ENCODE assay signal across 23 cellular contexts in the genomic region with DNA sequence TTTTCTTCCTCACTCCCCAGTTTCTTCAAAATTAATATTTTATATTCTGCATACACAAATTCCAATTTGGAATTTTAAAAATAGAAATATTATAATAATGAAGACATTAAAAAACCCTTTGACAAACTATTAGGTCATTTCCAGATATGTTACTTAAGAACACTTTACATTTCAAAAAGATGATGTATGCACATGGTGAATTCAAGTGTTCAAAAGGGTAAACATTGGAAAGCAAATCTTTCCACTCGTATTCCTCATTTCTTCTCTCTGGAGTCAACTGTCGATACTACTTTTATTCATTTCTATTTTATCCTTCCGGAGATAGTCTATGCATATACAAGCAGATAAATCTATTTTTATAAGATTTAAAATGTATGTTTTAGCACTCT. TPM values are rescaled to one million over a fixed set of nuclear protein-coding genes. Genes with fewer than 3 reads are reported as not detected.
DNase-seq lines count a peak whose midpoint lies in the region; ATAC-seq, FAIRE-seq and TF ChIP-seq lines count a peak whose summit lies in the region.
"Had no signal": no experiment of that assay in that cellular context is flagged by ENCODE, and none has a peak within 500 bp of the region (broad histone marks: within the 10 kb centered on the region; RNA-seq: fewer than 3 reads in every experiment).

No MANE protein-coding gene starts in this region.

- TF ChIP-seq CTCF in H9 (conservative IDR thresholded peaks at IDR 0.05), result no peak
- TF ChIP-seq CTCF in WTC11 (IDR thresholded peaks at IDR 0.05), result no peak

- H3K27ac ChIP-seq in H9 (ENCODE audit: insufficient read length, low read depth, low read length) (no peak overlapping the region), small intestine (ENCODE audit: low read depth in 1 of 2, low read length in 1 of 2) (no peak overlapping the region)
- H3K27ac ChIP-seq: PC-9, SJSA1 had no signal

- H3K27me3 Mint-ChIP-seq in H9 (ENCODE audit: low read depth) (no peaks in the 10 kb centered on the region), WTC11 (ENCODE audit: low read depth) (no peaks in the 10 kb centered on the region)
- H3K27me3 Mint-ChIP-seq: B cell, IgD-negative memory B cell had no signal

- H3K79me2 ChIP-seq in H9 (ENCODE audit: insufficient read depth, low read length), result no peaks in the 10 kb centered on the region

- H3K4ac ChIP-seq in H9 (ENCODE audit: low read depth, low read length), result no peak overlapping the region

- ATAC-seq in WTC11 (no peak), HG02571 (IDR thresholded peaks at IDR 0.05; ENCODE audit: unreplicated experiment) (no peak)

- H3K23ac ChIP-seq in H9 (ENCODE audit: insufficient read length, low read depth, low read length), result no peak overlapping the region

- H4K20me1 ChIP-seq in H9 (ENCODE audit: control insufficient read depth, insufficient read depth, insufficient read length), result no peaks in the 10 kb centered on the region

- H2BK5ac ChIP-seq in H9 (ENCODE audit: insufficient read length, low read length), result no peak overlapping the region

- no peak overlapping the region for H2AFZ ChIP-seq in H9 (ENCODE audit: low read length)
- H2AFZ ChIP-seq: PC-9 had no signal

- CTCF ChIA-PET in WTC11 (lab: Charles Lee), result interaction anchor here (1.2 kb wide), 1 partner anchor 154 kb away, joined by 4 read pairs; no protein-coding TSS in a partner anchor

- no peaks in the 10 kb centered on the region for H3K9me3 Mint-ChIP-seq in H9
- H3K9me3 Mint-ChIP-seq in WTC11, result no peaks in the 10 kb centered on the region
- H3K9me3 Mint-ChIP-seq: CD14-positive monocyte, IgD-negative memory B cell had no signal

- no peak overlapping the region for H3K56ac ChIP-seq in H9 (ENCODE audit: insufficient read length, low read depth, low read length)

- H3K4me1 ChIP-seq in H9 (ENCODE audit: insufficient read depth, low read length), result peaks cover 11% of the 10 kb centered on the region; the same call in 1 of the 2 replicates
- H3K4me1 ChIP-seq in small intestine (ENCODE audit: control insufficient read depth in 2 of 2, insufficient read depth in 1 of 2, low read depth in 1 of 2, low read length in 1 of 2), result no peaks in the 10 kb centered on the region
- H3K4me1 ChIP-seq: SJSA1 had no signal

- H2BK15ac ChIP-seq in H9 (ENCODE audit: low read depth, low read length), result no peak overlapping the region

- H3K4me3 Mint-ChIP-seq in H9, result no peak overlapping the region
- H3K4me3 Mint-ChIP-seq in WTC11, result no peak overlapping the region
- H3K4me3 Mint-ChIP-seq: B cell, CD14-positive monocyte, IgD-negative memory B cell had no signal

- no peak overlapping the region for H4K5ac ChIP-seq in H9 (ENCODE audit: insufficient read length, low read depth, low read length)

- H3K14ac ChIP-seq in H9 (ENCODE audit: insufficient read depth, low read length), result no peak overlapping the region

- H2BK120ac ChIP-seq in H9 (ENCODE audit: low read depth, low read length, poor library complexity, severe bottlenecking), result no peak overlapping the region

- H3T11ph ChIP-seq in H9 (ENCODE audit: low read length), result no peak overlapping the region

- POLR2A ChIA-PET in WTC11 (lab: Charles Lee), result no interaction called here

- no peak overlapping the region for H2AK5ac ChIP-seq in H9 (ENCODE audit: insufficient read length, low read length)

- H3K23me2 ChIP-seq in H9 (ENCODE audit: insufficient read length, low read depth, low read length, poor library complexity, severe bottlenecking), result no peaks in the 10 kb centered on the region

- no peaks in the 10 kb centered on the region for H3K36me3 Mint-ChIP-seq in H9 (ENCODE audit: insufficient read depth in 1 of 3, low read depth in 3 of 3)
- H3K36me3 Mint-ChIP-seq in WTC11, result no peaks in the 10 kb centered on the region
- H3K36me3 Mint-ChIP-seq: CD14-positive monocyte, IgD-negative memory B cell had no signal

- H3K27ac Mint-ChIP-seq in H9 (0 out of 7 replicates have a peak overlapping the region, but pooled peaks of 1 of the 3 experiments have one; percentile 43), WTC11 (no peak overlapping the region)
- H3K27ac Mint-ChIP-seq: B cell, CD14-positive monocyte, IgD-negative memory B cell had no signal

- H3K18ac ChIP-seq in H9 (ENCODE audit: insufficient read length, low read depth, low read length), result no peak overlapping the region

- no peak overlapping the region for H4K91ac ChIP-seq in H9 (ENCODE audit: insufficient read length, low read depth, low read length)

- no CpG with 5 or more reads among the region's 3 CpGs for WGBS in H9 (ENCODE audit: extremely low coverage, insufficient read length, low lambda C conversion rate)
- WGBS in small intestine, 3 donors, result 91 to 95% (median 93%) methylated on average over 3 of the region's 3 CpGs

- no peak for DNase-seq in H9
- no peak for DNase-seq in frontal cortex (ENCODE audit: low spot score in 2 of 2)
- DNase-seq in small intestine, result no peak
- DNase-seq in T1000 (lab: John Stamatoyannopoulos, UW), result no peak
- no peak for DNase-seq in WTC11 (ENCODE audit: low spot score)
- DNase-seq: Calu3, H7, NCI-H1092, NCI-H1417 treated with DMSO at 0.1 percent for 48 hours, NCI-H187, NCI-H2081 treated with DMSO at 0.1 percent for 48 hours, NCI-H524, NCI-H748 treated with DMSO at 0.1 percent for 48 hours, PC-9, Right ventricle myocardium superior, RPMI8226 had no signal

- H3K4me3 ChIP-seq in small intestine (ENCODE audit: low read depth in 1 of 2, low read length in 2 of 2), result no peak overlapping the region
- H3K4me3 ChIP-seq: PC-9, SJSA1 had no signal

- H2BK20ac ChIP-seq in H9 (ENCODE audit: low read depth, low read length, poor library complexity, severe bottlenecking), result no peak overlapping the region

- peaks cover 41 to 43% of the 10 kb centered on the region in 2 experiments for H3K4me1 Mint-ChIP-seq in H9
- H3K4me1 Mint-ChIP-seq in WTC11, result peaks cover 64% of the 10 kb centered on the region
- H3K4me1 Mint-ChIP-seq: B cell, CD14-positive monocyte had no signal

- H3K27me3 ChIP-seq in H9 (ENCODE audit: insufficient read depth, low read length) (no peaks in the 10 kb centered on the region), small intestine (ENCODE audit: control insufficient read depth in 2 of 2, insufficient read depth in 2 of 2, low read length in 2 of 2) (no peaks in the 10 kb centered on the region)
- H3K27me3 ChIP-seq: SJSA1 had no signal

- no peak overlapping the region for H3K9ac ChIP-seq in H9 (ENCODE audit: extremely low read depth, insufficient read length, low read length)

- no peaks in the 10 kb centered on the region for H3K79me1 ChIP-seq in H9 (ENCODE audit: insufficient read depth, low read depth, low read length, poor library complexity, severe bottlenecking)

- H4K8ac ChIP-seq in H9 (replicated peaks; ENCODE audit: insufficient read length, low read depth, low read length), result no peak overlapping the region

- FAIRE-seq in A204.1 (lab: Jason Lieb, UNC) (peak; percentile 68), frontal cortex (lab: Jason Lieb, UNC) (peak; percentile 62), small intestine (lab: Jason Lieb, UNC) (peak; percentile 64)
- FAIRE-seq: GM18507 had no signal

- no peak overlapping the region for H2BK12ac ChIP-seq in H9 (ENCODE audit: insufficient read length, low read depth, low read length)

- no peaks in the 10 kb centered on the region for H3K36me3 ChIP-seq in small intestine (ENCODE audit: control insufficient read depth in 2 of 2, insufficient read depth in 2 of 2, low read length in 2 of 2)
- H3K36me3 ChIP-seq: SJSA1 had no signal

- H3K9me3 ChIP-seq in H9 (ENCODE audit: control insufficient read depth, low read depth, low read length), result no peaks in the 10 kb centered on the region
- no peaks in the 10 kb centered on the region for H3K9me3 ChIP-seq in small intestine (ENCODE audit: control insufficient read depth, low read depth)
- H3K9me3 ChIP-seq: SJSA1 had no signal

- peak overlapping the region; percentile 6 for H3K4me2 ChIP-seq in H9 (ENCODE audit: insufficient read depth, insufficient read length, low read length)
- H3K4me2 ChIP-seq: PC-9 had no signal

TF ChIP-seq in WTC11, 78 proteins besides CTCF, POLR2A, EP300 and RAD21:
- TF ChIP-seq ESRRA (CRISPR knock-in tag; IDR thresholded peaks at IDR 0.05; ENCODE audit: borderline replicate concordance) (no peak), NFE2L1 (CRISPR knock-in tag; IDR thresholded peaks at IDR 0.05) (no peak), NR2C2 (CRISPR knock-in tag; IDR thresholded peaks at IDR 0.05) (no peak)
- TF ChIP-seq, protein P1, sequence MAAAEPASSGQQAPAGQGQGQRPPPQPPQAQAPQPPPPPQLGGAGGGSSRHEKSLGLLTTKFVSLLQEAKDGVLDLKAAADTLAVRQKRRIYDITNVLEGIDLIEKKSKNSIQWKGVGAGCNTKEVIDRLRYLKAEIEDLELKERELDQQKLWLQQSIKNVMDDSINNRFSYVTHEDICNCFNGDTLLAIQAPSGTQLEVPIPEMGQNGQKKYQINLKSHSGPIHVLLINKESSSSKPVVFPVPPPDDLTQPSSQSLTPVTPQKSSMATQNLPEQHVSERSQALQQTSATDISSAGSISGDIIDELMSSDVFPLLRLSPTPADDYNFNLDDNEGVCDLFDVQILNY (CRISPR knock-in tag; IDR thresholded peaks at IDR 0.05), result no peak

RNA-seq across cellular contexts. Expression of a gene that starts 16.7 kb away (rescaled TPM):
- total RNA-seq in H9 (2021) (15.2 and 17.3 TPM in 2 replicates), frontal cortex (64.8 TPM), WTC11 (2021) (9.5 to 14.3 TPM (median 13.6 TPM) in 3 replicates)
- polyA plus RNA-seq in small intestine, result 1 to 10 TPM; 3.1 to 4.8 (median 3.2) TPM
